ENCODE assay signal across 1 cellular context in the genomic region with DNA sequence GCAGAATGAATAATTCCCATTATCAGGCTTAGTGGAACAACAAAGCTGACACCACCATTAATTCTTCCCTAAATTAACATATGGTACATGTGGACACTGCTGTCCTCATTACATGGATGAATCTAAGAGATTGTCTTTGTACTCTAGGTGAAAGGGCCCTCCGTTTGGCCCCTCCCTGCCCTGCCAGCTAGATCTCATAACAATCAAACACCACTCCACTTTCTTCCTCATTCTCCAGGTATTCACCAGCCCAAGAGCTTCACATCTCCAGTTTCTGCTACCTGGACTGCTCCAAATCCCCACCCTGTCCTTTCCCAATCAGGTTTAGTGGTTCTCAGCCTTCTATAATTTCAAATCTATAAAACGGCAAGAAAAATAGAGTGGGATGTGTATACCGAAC.
TF ChIP-seq lines count a peak whose summit lies in the region.

No MANE protein-coding gene starts in this region.

TF ChIP-seq in A549, 52 proteins besides CTCF, POLR2A, EP300 and RAD21:
- TF ChIP-seq HOXB5 (CRISPR knock-in tag; IDR thresholded peaks at IDR 0.05) (no peak), SREBF2 (IDR thresholded peaks at IDR 0.05) (no peak), ESRRA (IDR thresholded peaks at IDR 0.05; ENCODE audit: borderline replicate concordance, low read length) (no peak), PHF8 (IDR thresholded peaks at IDR 0.05; ENCODE audit: borderline replicate concordance, low read depth) (no peak), CEBPB (IDR thresholded peaks at IDR 0.05) (no peak), RNF2 (IDR thresholded peaks at IDR 0.05; ENCODE audit: borderline replicate concordance, low read depth) (no peak), CBX2 (IDR thresholded peaks at IDR 0.05; ENCODE audit: borderline replicate concordance, low read depth) (no peak), FOSL2 (IDR thresholded peaks at IDR 0.05) (no peak), FOSL2 (CRISPR knock-in tag; IDR thresholded peaks at IDR 0.05) (no peak), TFCP2L1 (CRISPR knock-in tag; IDR thresholded peaks at IDR 0.05) (no peak), NPAS2 (CRISPR knock-in tag; IDR thresholded peaks at IDR 0.05; ENCODE audit: borderline replicate concordance) (no peak), EHMT2 (IDR thresholded peaks at IDR 0.05; ENCODE audit: low read depth) (no peak), MAZ (IDR thresholded peaks at IDR 0.05; ENCODE audit: borderline replicate concordance, low read depth, low read length) (no peak), KDM5A (IDR thresholded peaks at IDR 0.05) (no peak)
- TF ChIP-seq, protein P1, sequence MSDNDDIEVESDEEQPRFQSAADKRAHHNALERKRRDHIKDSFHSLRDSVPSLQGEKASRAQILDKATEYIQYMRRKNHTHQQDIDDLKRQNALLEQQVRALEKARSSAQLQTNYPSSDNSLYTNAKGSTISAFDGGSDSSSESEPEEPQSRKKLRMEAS (IDR thresholded peaks at IDR 0.05): no peak
- TF ChIP-seq, protein P2, sequence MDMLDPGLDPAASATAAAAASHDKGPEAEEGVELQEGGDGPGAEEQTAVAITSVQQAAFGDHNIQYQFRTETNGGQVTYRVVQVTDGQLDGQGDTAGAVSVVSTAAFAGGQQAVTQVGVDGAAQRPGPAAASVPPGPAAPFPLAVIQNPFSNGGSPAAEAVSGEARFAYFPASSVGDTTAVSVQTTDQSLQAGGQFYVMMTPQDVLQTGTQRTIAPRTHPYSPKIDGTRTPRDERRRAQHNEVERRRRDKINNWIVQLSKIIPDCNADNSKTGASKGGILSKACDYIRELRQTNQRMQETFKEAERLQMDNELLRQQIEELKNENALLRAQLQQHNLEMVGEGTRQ (IDR thresholded peaks at IDR 0.05): no peak
- TF ChIP-seq, protein P3, sequence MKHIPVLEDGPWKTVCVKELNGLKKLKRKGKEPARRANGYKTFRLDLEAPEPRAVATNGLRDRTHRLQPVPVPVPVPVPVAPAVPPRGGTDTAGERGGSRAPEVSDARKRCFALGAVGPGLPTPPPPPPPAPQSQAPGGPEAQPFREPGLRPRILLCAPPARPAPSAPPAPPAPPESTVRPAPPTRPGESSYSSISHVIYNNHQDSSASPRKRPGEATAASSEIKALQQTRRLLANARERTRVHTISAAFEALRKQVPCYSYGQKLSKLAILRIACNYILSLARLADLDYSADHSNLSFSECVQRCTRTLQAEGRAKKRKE (CRISPR knock-in tag; IDR thresholded peaks at IDR 0.05; ENCODE audit: low read depth): no peak
- TF ChIP-seq, protein P4, sequence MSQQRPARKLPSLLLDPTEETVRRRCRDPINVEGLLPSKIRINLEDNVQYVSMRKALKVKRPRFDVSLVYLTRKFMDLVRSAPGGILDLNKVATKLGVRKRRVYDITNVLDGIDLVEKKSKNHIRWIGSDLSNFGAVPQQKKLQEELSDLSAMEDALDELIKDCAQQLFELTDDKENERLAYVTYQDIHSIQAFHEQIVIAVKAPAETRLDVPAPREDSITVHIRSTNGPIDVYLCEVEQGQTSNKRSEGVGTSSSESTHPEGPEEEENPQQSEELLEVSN (IDR thresholded peaks at IDR 0.05; ENCODE audit: borderline replicate concordance, low read depth): no peak
